Comparison of ENCODE assay signal across 1 cellular context in genomic region chr3:9732080-9732752, GRCh38.
TF ChIP-seq lines count a peak whose summit lies in the region.

No MANE protein-coding gene starts in this region.

TF ChIP-seq in K562, 482 proteins besides CTCF, POLR2A, EP300 and RAD21 (continued from another document and continues in another):
- TF ChIP-seq OTX1 (CRISPR knock-in tag; IDR thresholded peaks at IDR 0.05) (no peak), ZKSCAN3 (CRISPR knock-in tag; IDR thresholded peaks at IDR 0.05) (no peak), ZNF347 (CRISPR knock-in tag; IDR thresholded peaks at IDR 0.05; ENCODE audit: low read depth) (no peak), SMARCA5 (IDR thresholded peaks at IDR 0.05) (no peak), ZNF12 (CRISPR knock-in tag; IDR thresholded peaks at IDR 0.05) (no peak; the same call in 1 of the 2 replicates), CLOCK (CRISPR knock-in tag; IDR thresholded peaks at IDR 0.05; ENCODE audit: borderline replicate concordance) (no peak), BHLHE40 (IDR thresholded peaks at IDR 0.05; ENCODE audit: low read length) (no peak), IFI16 (CRISPR knock-in tag; IDR thresholded peaks at IDR 0.05) (no peak), ATF3 (IDR thresholded peaks at IDR 0.05) (no peak), ATF3 (CRISPR knock-in tag; conservative IDR thresholded peaks at IDR 0.05) (0 out of 2 replicates have a peak, but pooled peaks have one; percentile 19), TSC22D4 (tag; IDR thresholded peaks at IDR 0.05) (no peak), SNIP1 (IDR thresholded peaks at IDR 0.05; ENCODE audit: low read depth) (no peak), SRSF3 (IDR thresholded peaks at IDR 0.05; ENCODE audit: insufficient read depth, low read length) (0 out of 2 replicates have a peak, but pooled peaks have one; percentile 1), ZBTB12 (CRISPR knock-in tag; IDR thresholded peaks at IDR 0.05) (no peak), SREBF2 (CRISPR knock-in tag; IDR thresholded peaks at IDR 0.05) (no peak), SAP30 (IDR thresholded peaks at IDR 0.05; ENCODE audit: borderline replicate concordance, insufficient read depth, low read depth, low read length, poor library complexity, severe bottlenecking) (peak; percentile 78), ZNF197 (CRISPR knock-in tag; IDR thresholded peaks at IDR 0.05; ENCODE audit: low read depth) (no peak), ASH1L (IDR thresholded peaks at IDR 0.05; ENCODE audit: borderline replicate concordance, low read depth, partially characterized antibody) (no peak), IRF1 (CRISPR knock-in tag; IDR thresholded peaks at IDR 0.05; ENCODE audit: borderline replicate concordance) (0 out of 2 replicates have a peak, but pooled peaks have one; percentile 52), ETV1 (tag; conservative IDR thresholded peaks at IDR 0.05; ENCODE audit: low read depth) (no peak), BRF2 (IDR thresholded peaks at IDR 0.05; ENCODE audit: borderline replicate concordance, insufficient read depth, insufficient read length) (no peak), ZNF280A (IDR thresholded peaks at IDR 0.05; ENCODE audit: low read depth, partially characterized antibody) (no peak), ZNF639 (CRISPR knock-in tag; conservative IDR thresholded peaks at IDR 0.05 in 1 of 2, IDR thresholded peaks at IDR 0.05 in 1 of 2) (no peak), ZNF41 (CRISPR knock-in tag; conservative IDR thresholded peaks at IDR 0.05) (no peak), ZNF695 (CRISPR knock-in tag; IDR thresholded peaks at IDR 0.05) (no peak), ZBTB34 (CRISPR knock-in tag; IDR thresholded peaks at IDR 0.05) (no peak), ZNF318 (IDR thresholded peaks at IDR 0.05; ENCODE audit: borderline replicate concordance in 1 of 2, low read depth in 1 of 2) (no peak), GTF2A2 (tag; IDR thresholded peaks at IDR 0.05) (no peak), FOSL1 (tag; conservative IDR thresholded peaks at IDR 0.05) (no peak; the same call in 1 of the 2 replicates), TAF7 (tag; IDR thresholded peaks at IDR 0.05) (no peak), CBX2 (IDR thresholded peaks at IDR 0.05; ENCODE audit: insufficient read depth, low read length, poor library complexity, severe bottlenecking) (no peak)
